ENCODE assay signal across 11 cellular contexts in genomic region chr5:107456281-107456715, GRCh38.
DNase-seq lines count a peak whose midpoint lies in the region; ATAC-seq and TF ChIP-seq lines count a peak whose summit lies in the region.
"Had no signal": no experiment of that assay in that cellular context is flagged by ENCODE, and none has a peak within 500 bp of the region (broad histone marks: within the 10 kb centered on the region; RNA-seq: fewer than 3 reads in every experiment).

No MANE protein-coding gene starts in this region.

- CTCF ChIA-PET in RWPE1 (lab: Yijun Ruan, JAX) = interaction anchor here (0.6 to 1.5 kb wide), 2 partner anchors 84 to 116 kb away, joined by 3 to 5 read pairs; no protein-coding TSS in a partner anchor

- peak overlapping the region; percentile 51 for H3K27ac ChIP-seq in RWPE1
- H3K27ac ChIP-seq: heart left ventricle, WERI-Rb-1 had no signal

- TF ChIP-seq CTCF in RWPE1 (conservative IDR thresholded peaks at IDR 0.05; ENCODE audit: low read depth) = no peak

- DNase-seq in DMS 273 (lab: John Stamatoyannopoulos, UW; ENCODE audit: unreplicated experiment) = peak; percentile 65
- DNase-seq in RWPE1 (ENCODE audit: low spot score) = peak; percentile 75
- no peak for DNase-seq in stimulated activated CD4-positive, alpha-beta T cell treated with anti-CD3 and anti-CD28 coated beads, Interleukin-1b, Interleukin-23, amount 100 ng/mL, for 48 hours
- DNase-seq in HuH-7 (ENCODE audit: low spot score) = no peak
- DNase-seq in NCI-H446 treated with DMSO at 0.1 percent for 48 hours (lab: John Stamatoyannopoulos, UW) = no peak
- DNase-seq in stimulated activated CD4-positive, alpha-beta T cell treated with anti-CD3 and anti-CD28 coated beads, Interleukin-4, amount 100 ng/mL, for 4 hours = no peak
- DNase-seq: heart left ventricle; stimulated activated CD8-positive, alpha-beta memory T cell treated with anti-CD3 and anti-CD28 coated beads, Interleukin-4, amount 100 ng/mL, for 48 hours; WERI-Rb-1 had no signal

- POLR2A ChIA-PET in RWPE1 (lab: Yijun Ruan, JAX; ENCODE audit: low non-redundant PET) = no interaction called here

- peak; percentile 85 for ATAC-seq in GM19463 (IDR thresholded peaks at IDR 0.05; ENCODE audit: unreplicated experiment)
- peak; percentile 90 for ATAC-seq in HG03175 (IDR thresholded peaks at IDR 0.05; ENCODE audit: unreplicated experiment)

Comparison
In these comparisons a context has a peak if more than half of its experiments do, and no peak if none do; other contexts are left out.
1. DNase-seq: peak in DMS 273 (single experiment) and RWPE1 (single experiment); none in stimulated activated CD4-positive, alpha-beta T cell treated with anti-CD3 and anti-CD28 coated beads, Interleukin-1b, Interleukin-23, amount 100 ng/mL, for 48 hours (single experiment), HuH-7 (single experiment), NCI-H446 treated with DMSO at 0.1 percent for 48 hours (single experiment) and stimulated activated CD4-positive, alpha-beta T cell treated with anti-CD3 and anti-CD28 coated beads, Interleukin-4, amount 100 ng/mL, for 4 hours (0 of 2).